In genomic region chr9:109972026-109973005, GRCh38 we compare ENCODE assay signal across 10 cellular contexts.
DNase-seq lines count a peak whose midpoint lies in the region; ATAC-seq, FAIRE-seq and TF ChIP-seq lines count a peak whose summit lies in the region.
"Had no signal": no experiment of that assay in that cellular context is flagged by ENCODE, and none has a peak within 500 bp of the region (broad histone marks: within the 10 kb centered on the region; RNA-seq: fewer than 3 reads in every experiment).

No MANE protein-coding gene starts in this region.

- in situ Hi-C loops in IMR-90 (cut with MboI; ENCODE audit: low sequenced_read_pairs), result no loop called here

- H3K4ac ChIP-seq in IMR-90 (ENCODE audit: low read depth, low read length), result no peak overlapping the region

- no peak for TF ChIP-seq POLR2A in IMR-90 (IDR thresholded peaks at IDR 0.05; ENCODE audit: low read depth, low read length)

- no peak overlapping the region for H2AFZ ChIP-seq in IMR-90 (replicated peaks; ENCODE audit: low read length, poor library complexity)

- peaks cover 3% of the 10 kb centered on the region; the same call in 1 of the 2 replicates for H4K20me1 ChIP-seq in IMR-90 (ENCODE audit: insufficient read depth, low read length)

- H3K4me3 ChIP-seq in IMR-90 (ENCODE audit: insufficient read depth, low read depth, low read length) (no peak overlapping the region), kidney (ENCODE audit: low read length in 2 of 2) (no peak overlapping the region)
- H3K4me3 ChIP-seq: dorsolateral prefrontal cortex, skin epidermis had no signal

- H3K9ac ChIP-seq in IMR-90 (ENCODE audit: low read depth, low read length) (no peak overlapping the region), kidney (ENCODE audit: low read length in 2 of 2) (no peak overlapping the region)

- H3K36me3 ChIP-seq in IMR-90 (ENCODE audit: control insufficient read depth, insufficient read depth, low read length), result no peaks in the 10 kb centered on the region; the same call in 1 of the 2 replicates
- no peaks in the 10 kb centered on the region for H3K36me3 ChIP-seq in kidney (ENCODE audit: control insufficient read depth in 1 of 2, insufficient read depth in 2 of 2, low read length in 2 of 2)

- H4K91ac ChIP-seq in IMR-90 (ENCODE audit: insufficient read depth, low read depth, low read length), result no peak overlapping the region

- H3K4me1 ChIP-seq in IMR-90 (ENCODE audit: control insufficient read depth, insufficient read depth, low read length) (peaks cover 21% of the 10 kb centered on the region), kidney (ENCODE audit: control insufficient read depth in 1 of 2, insufficient read depth in 1 of 2, low read depth in 1 of 2, low read length in 2 of 2) (peaks cover 11 to 22% of the 10 kb centered on the region in 2 donors)

- H3K27me3 ChIP-seq in IMR-90 (ENCODE audit: control insufficient read depth, insufficient read depth, low read length), result no peaks in the 10 kb centered on the region
- H3K27me3 ChIP-seq: dorsolateral prefrontal cortex had no signal

- TF ChIP-seq RAD21 in IMR-90 (IDR thresholded peaks at IDR 0.05; ENCODE audit: low read length), result no peak

- H2BK20ac ChIP-seq in IMR-90 (ENCODE audit: low read depth, low read length), result no peak overlapping the region

- H2BK5ac ChIP-seq in IMR-90 (ENCODE audit: low read depth, low read length, poor library complexity, severe bottlenecking), result no peak overlapping the region

- no peak overlapping the region for H4K8ac ChIP-seq in IMR-90 (ENCODE audit: low read depth in 2 of 2, low read length in 2 of 2)

- no peak for FAIRE-seq in kidney (lab: Jason Lieb, UNC)

- H3K27ac Mint-ChIP-seq in progenitor cell of endocrine pancreas, result no peak overlapping the region

- H3K4me1 Mint-ChIP-seq in progenitor cell of endocrine pancreas (ENCODE audit: low read depth), result no peaks in the 10 kb centered on the region

- intact Hi-C loops in IMR-90 (cut with micrococcal nuclease), result no loop called here
- intact Hi-C loops in kidney (cut with DNase I), result no loop called here

- H2BK120ac ChIP-seq in IMR-90 (ENCODE audit: low read depth, low read length), result no peak overlapping the region

- dilution Hi-C loops in IMR-90 (cut with HindIII; ENCODE audit: low sequenced_read_pairs, unreplicated experiment), result no loop called here

- peaks cover 8 to 57% of the 10 kb centered on the region in 2 experiments; a peak in 3 of 4 replicates for H3K79me1 ChIP-seq in IMR-90 (ENCODE audit: low read depth in 1 of 2, low read length in 2 of 2)

- WGBS in IMR-90 (ENCODE audit: extremely low coverage in 2 of 2, insufficient read length in 1 of 2), 2 experiments, result 83% methylated on average over 3 of the region's 6 CpGs; no CpG with 5 or more reads in 1 of the 2 experiments

- H3K4me2 ChIP-seq in IMR-90 (ENCODE audit: low read depth, low read length), result no peak overlapping the region

- H3K36me3 Mint-ChIP-seq in progenitor cell of endocrine pancreas (ENCODE audit: insufficient read depth), result no peaks in the 10 kb centered on the region

- H3K9me1 ChIP-seq in IMR-90 (ENCODE audit: insufficient read depth, low read length), result peaks cover 18% of the 10 kb centered on the region

- BruUV-seq in IMR-90 (replicated peaks; lab: Mats Ljungman, UMichigan), result no TSS peak

- CTCF ChIA-PET in IMR-90 (lab: Yijun Ruan, JAX), result no interaction called here

- no peak overlapping the region for H3K56ac ChIP-seq in IMR-90 (ENCODE audit: extremely low read depth, insufficient read depth, low read length)

- H3K27ac ChIP-seq in IMR-90 (ENCODE audit: insufficient read depth, low read length) (no peak overlapping the region), kidney (ENCODE audit: low read depth in 2 of 2, low read length in 2 of 2) (no peak overlapping the region)
- H3K27ac ChIP-seq: dorsolateral prefrontal cortex had no signal

- no peak overlapping the region for H2BK15ac ChIP-seq in IMR-90 (ENCODE audit: low read depth, low read length)

- POLR2A ChIA-PET in IMR-90 (lab: Charles Lee; ENCODE audit: unreplicated experiment), result no interaction called here

- H2AK5ac ChIP-seq in IMR-90 (ENCODE audit: low read depth, low read length), result peak overlapping the region; percentile 3; the same call in 1 of the 2 replicates

- H3K23ac ChIP-seq in IMR-90 (ENCODE audit: low read depth, low read length), result no peak overlapping the region

- no peak overlapping the region for H3K18ac ChIP-seq in IMR-90 (ENCODE audit: low read depth, low read length)

- ATAC-seq in GM18502 (IDR thresholded peaks at IDR 0.05; ENCODE audit: poor library complexity, unreplicated experiment) (peak; percentile 43), GM21576 (IDR thresholded peaks at IDR 0.05; ENCODE audit: unreplicated experiment) (peak; percentile 46), IMR-90 (ENCODE audit: low read depth) (no peak)

- no peaks in the 10 kb centered on the region for H3K9me3 Mint-ChIP-seq in progenitor cell of endocrine pancreas (ENCODE audit: low read depth)

- no peak for DNase-seq in IMR-90
- peak; percentile 46 for DNase-seq in glomerular visceral epithelial cell (ENCODE audit: extremely low spot score)
- DNase-seq in progenitor cell of endocrine pancreas (ENCODE audit: low spot score, unreplicated experiment), result no peak
- DNase-seq in kidney, result no peak
- no peak for DNase-seq in NCI-H1105 treated with DMSO at 0.1 percent for 48 hours (lab: John Stamatoyannopoulos, UW)
- no peak for DNase-seq in inferior parietal cortex (ENCODE audit: extremely low spot score)

- H3K9me3 ChIP-seq in IMR-90 (ENCODE audit: control insufficient read depth, insufficient read depth, low read length), result no peaks in the 10 kb centered on the region
- no peaks in the 10 kb centered on the region for H3K9me3 ChIP-seq in kidney (ENCODE audit: control insufficient read depth in 1 of 2, low read length in 2 of 2)

- H3K14ac ChIP-seq in IMR-90 (replicated peaks; ENCODE audit: low read depth, low read length), result no peak overlapping the region

- TF ChIP-seq CTCF in IMR-90 (conservative IDR thresholded peaks at IDR 0.05; ENCODE audit: low read depth, low read length), result no peak
- TF ChIP-seq CTCF in progenitor cell of endocrine pancreas (IDR thresholded peaks at IDR 0.05; ENCODE audit: unreplicated experiment), result no peak
- TF ChIP-seq CTCF in kidney (IDR thresholded peaks at IDR 0.05; ENCODE audit: borderline replicate concordance, extremely low read depth, insufficient read depth), result no peak

- H3K4me3 Mint-ChIP-seq in progenitor cell of endocrine pancreas (ENCODE audit: low read depth), result no peak overlapping the region

- H2AK9ac ChIP-seq in IMR-90 (replicated peaks; ENCODE audit: low read depth, low read length, poor library complexity), result no peak overlapping the region

- peaks cover 4% of the 10 kb centered on the region for H3K27me3 Mint-ChIP-seq in progenitor cell of endocrine pancreas

- H4K5ac ChIP-seq in IMR-90 (ENCODE audit: low read depth, low read length), result no peak overlapping the region

TF ChIP-seq in IMR-90, 13 proteins besides CTCF, POLR2A, EP300 and RAD21:
- TF ChIP-seq BHLHE40 (IDR thresholded peaks at IDR 0.05; ENCODE audit: low read depth, low read length), result no peak
- TF ChIP-seq CEBPB (IDR thresholded peaks at IDR 0.05; ENCODE audit: low read depth, low read length), result no peak
- TF ChIP-seq CHD1 (IDR thresholded peaks at IDR 0.05; ENCODE audit: low read depth, low read length), result no peak
- no peak for TF ChIP-seq NFE2L2 (IDR thresholded peaks at IDR 0.05; ENCODE audit: low read depth, low read length)
- no peak for TF ChIP-seq SMC3 (IDR thresholded peaks at IDR 0.05; ENCODE audit: low read depth, low read length)
- TF ChIP-seq USF2 (IDR thresholded peaks at IDR 0.05; ENCODE audit: low read depth, low read length), result no peak
- TF ChIP-seq MAFK (IDR thresholded peaks at IDR 0.05; ENCODE audit: low read depth, low read length), result no peak
- no peak for TF ChIP-seq FOS (IDR thresholded peaks at IDR 0.05; ENCODE audit: low read depth, low read length)
- no peak for TF ChIP-seq ELK1 (IDR thresholded peaks at IDR 0.05; ENCODE audit: borderline replicate concordance, low read depth, low read length)
- TF ChIP-seq MAZ (IDR thresholded peaks at IDR 0.05; ENCODE audit: borderline replicate concordance, low read depth, low read length), result no peak
- no peak for TF ChIP-seq RFX5 (IDR thresholded peaks at IDR 0.05; ENCODE audit: low read depth, low read length)
- TF ChIP-seq RCOR1 (IDR thresholded peaks at IDR 0.05; ENCODE audit: insufficient replicate concordance, low read length), result no peak
- TF ChIP-seq MXI1 (IDR thresholded peaks at IDR 0.05; ENCODE audit: borderline replicate concordance, low read depth, low read length), result no peak
